In the genomic region with DNA sequence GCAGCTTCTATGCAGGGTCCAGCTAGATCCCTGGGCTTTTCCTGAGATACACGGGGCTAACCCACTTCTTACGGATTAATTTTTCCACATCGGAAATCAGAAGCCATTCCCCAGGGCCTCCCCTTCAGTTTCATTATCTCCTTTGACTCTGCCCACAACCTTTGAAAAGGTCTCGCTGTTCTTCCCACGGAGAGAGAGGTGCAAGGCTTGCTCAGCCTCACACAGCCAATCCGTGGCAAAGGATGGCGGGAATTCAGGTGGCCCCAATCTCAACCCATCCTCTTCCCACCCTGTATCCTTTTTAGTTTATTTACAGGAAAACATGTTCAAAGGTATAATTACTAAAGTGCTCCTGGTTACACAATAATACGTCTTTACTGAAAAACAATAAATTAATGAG, we compare ENCODE assay signal across 1 cellular context.
TF ChIP-seq lines count a peak whose summit lies in the region.

No MANE protein-coding gene starts in this region.

TF ChIP-seq in K562, 482 proteins besides CTCF, POLR2A, EP300 and RAD21:
- TF ChIP-seq, protein P1, sequence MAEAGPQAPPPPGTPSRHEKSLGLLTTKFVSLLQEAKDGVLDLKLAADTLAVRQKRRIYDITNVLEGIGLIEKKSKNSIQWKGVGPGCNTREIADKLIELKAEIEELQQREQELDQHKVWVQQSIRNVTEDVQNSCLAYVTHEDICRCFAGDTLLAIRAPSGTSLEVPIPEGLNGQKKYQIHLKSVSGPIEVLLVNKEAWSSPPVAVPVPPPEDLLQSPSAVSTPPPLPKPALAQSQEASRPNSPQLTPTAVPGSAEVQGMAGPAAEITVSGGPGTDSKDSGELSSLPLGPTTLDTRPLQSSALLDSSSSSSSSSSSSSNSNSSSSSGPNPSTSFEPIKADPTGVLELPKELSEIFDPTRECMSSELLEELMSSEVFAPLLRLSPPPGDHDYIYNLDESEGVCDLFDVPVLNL (CRISPR knock-in tag; IDR thresholded peaks at IDR 0.05; ENCODE audit: low read depth) = no peak
- TF ChIP-seq PYGO2 (tag; IDR thresholded peaks at IDR 0.05) (no peak), CEBPB (tag; IDR thresholded peaks at IDR 0.05) (0 out of 2 replicates have a peak, but pooled peaks have one; percentile 15), ZFP30 (CRISPR knock-in tag; IDR thresholded peaks at IDR 0.05; ENCODE audit: borderline replicate concordance) (no peak), SOX6 (IDR thresholded peaks at IDR 0.05) (no peak), CTBP1 (IDR thresholded peaks at IDR 0.05; ENCODE audit: borderline replicate concordance) (0 out of 2 replicates have a peak, but pooled peaks have one; percentile 13), ZNF561 (CRISPR knock-in tag; conservative IDR thresholded peaks at IDR 0.05) (no peak), CAMTA2 (CRISPR knock-in tag; conservative IDR thresholded peaks at IDR 0.05) (no peak), TCF7 (IDR thresholded peaks at IDR 0.05; ENCODE audit: borderline replicate concordance) (no peak), CEBPG (CRISPR knock-in tag; IDR thresholded peaks at IDR 0.05) (no peak), CEBPG (tag; conservative IDR thresholded peaks at IDR 0.05 in 1 of 2, IDR thresholded peaks at IDR 0.05 in 1 of 2) (0 out of 4 replicates have a peak, but pooled peaks of 1 of the 2 experiments have one; percentile 33), HDAC6 (IDR thresholded peaks at IDR 0.05; ENCODE audit: low read depth, low read length) (no peak), ASH1L (IDR thresholded peaks at IDR 0.05; ENCODE audit: borderline replicate concordance, low read depth, partially characterized antibody) (no peak), SMARCA4 (IDR thresholded peaks at IDR 0.05) (no peak), GATAD2A (IDR thresholded peaks at IDR 0.05) (no peak), ZNF717 (CRISPR knock-in tag; IDR thresholded peaks at IDR 0.05) (no peak), SIN3A (IDR thresholded peaks at IDR 0.05; ENCODE audit: borderline replicate concordance in 2 of 2, control insufficient read depth in 1 of 2, low read depth in 2 of 2, low read length in 2 of 2) (peak in 1 of 2 experiments; percentile 18; a peak in 1 of 4 replicates)
- TF ChIP-seq, protein P2, sequence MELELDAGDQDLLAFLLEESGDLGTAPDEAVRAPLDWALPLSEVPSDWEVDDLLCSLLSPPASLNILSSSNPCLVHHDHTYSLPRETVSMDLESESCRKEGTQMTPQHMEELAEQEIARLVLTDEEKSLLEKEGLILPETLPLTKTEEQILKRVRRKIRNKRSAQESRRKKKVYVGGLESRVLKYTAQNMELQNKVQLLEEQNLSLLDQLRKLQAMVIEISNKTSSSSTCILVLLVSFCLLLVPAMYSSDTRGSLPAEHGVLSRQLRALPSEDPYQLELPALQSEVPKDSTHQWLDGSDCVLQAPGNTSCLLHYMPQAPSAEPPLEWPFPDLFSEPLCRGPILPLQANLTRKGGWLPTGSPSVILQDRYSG (tag; conservative IDR thresholded peaks at IDR 0.05; ENCODE audit: low read depth) = no peak
- TF ChIP-seq, protein P3, sequence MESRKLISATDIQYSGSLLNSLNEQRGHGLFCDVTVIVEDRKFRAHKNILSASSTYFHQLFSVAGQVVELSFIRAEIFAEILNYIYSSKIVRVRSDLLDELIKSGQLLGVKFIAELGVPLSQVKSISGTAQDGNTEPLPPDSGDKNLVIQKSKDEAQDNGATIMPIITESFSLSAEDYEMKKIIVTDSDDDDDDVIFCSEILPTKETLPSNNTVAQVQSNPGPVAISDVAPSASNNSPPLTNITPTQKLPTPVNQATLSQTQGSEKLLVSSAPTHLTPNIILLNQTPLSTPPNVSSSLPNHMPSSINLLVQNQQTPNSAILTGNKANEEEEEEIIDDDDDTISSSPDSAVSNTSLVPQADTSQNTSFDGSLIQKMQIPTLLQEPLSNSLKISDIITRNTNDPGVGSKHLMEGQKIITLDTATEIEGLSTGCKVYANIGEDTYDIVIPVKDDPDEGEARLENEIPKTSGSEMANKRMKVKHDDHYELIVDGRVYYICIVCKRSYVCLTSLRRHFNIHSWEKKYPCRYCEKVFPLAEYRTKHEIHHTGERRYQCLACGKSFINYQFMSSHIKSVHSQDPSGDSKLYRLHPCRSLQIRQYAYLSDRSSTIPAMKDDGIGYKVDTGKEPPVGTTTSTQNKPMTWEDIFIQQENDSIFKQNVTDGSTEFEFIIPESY (CRISPR knock-in tag; IDR thresholded peaks at IDR 0.05) = 0 out of 2 replicates have a peak, but pooled peaks have one; percentile 16
